In the genomic region with DNA sequence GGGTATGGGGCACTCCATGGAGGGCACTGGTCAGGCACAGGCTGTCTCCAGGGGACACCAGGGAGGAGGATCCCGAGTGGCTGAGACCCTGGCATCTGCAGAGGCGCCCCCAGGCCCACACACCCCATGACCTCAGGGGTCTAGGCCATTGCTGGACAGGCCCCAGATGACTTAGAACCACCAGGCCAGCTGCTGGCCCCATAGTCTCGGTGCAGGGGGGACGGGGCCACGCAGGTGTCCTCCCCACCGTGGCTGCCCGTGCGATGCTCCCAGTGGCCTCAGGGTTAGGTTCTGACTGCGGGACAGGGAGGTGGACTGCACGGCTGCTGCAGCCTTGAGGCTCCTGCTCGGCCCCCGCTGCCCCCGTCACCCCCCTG, we compare ENCODE assay signal across 17 cellular contexts. TPM values are rescaled to one million over a fixed set of nuclear protein-coding genes. Genes with fewer than 3 reads are reported as not detected.
A peak's percentile ranks its signal among the peaks of the same experiment; 100 is the strongest.
DNase-seq lines count a peak whose midpoint lies in the region; ATAC-seq and TF ChIP-seq lines count a peak whose summit lies in the region.
"Had no signal": no experiment of that assay in that cellular context is flagged by ENCODE, and none has a peak within 500 bp of the region (broad histone marks: within the 10 kb centered on the region; RNA-seq: fewer than 3 reads in every experiment).

No MANE protein-coding gene starts in this region.

- no peak overlapping the region for H3K4me2 ChIP-seq in osteoblast (ENCODE audit: insufficient read depth, low read length)
- H3K4me2 ChIP-seq: A549; BLaER1 treated with 17β-estradiol and CSF1 and Interleukin-3, amounts not matched to agents 10 nM and 100 nM; GM23338 had no signal

- intact Hi-C loops in Right ventricle myocardium superior (cut with DNase I) (no loop called here), right cardiac atrium (cut with DNase I) (no loop called here), tibial artery (cut with DNase I; ENCODE audit: low total_unique reads) (no loop called here)

- no peaks in the 10 kb centered on the region for H3K27me3 ChIP-seq in right atrium auricular region
- no peaks in the 10 kb centered on the region for H3K27me3 ChIP-seq in right cardiac atrium (ENCODE audit: control insufficient read depth, insufficient read depth)
- H3K27me3 ChIP-seq in osteoblast (ENCODE audit: insufficient read depth, low read length), result no peaks in the 10 kb centered on the region
- H3K27me3 ChIP-seq in tibial artery, result no peaks in the 10 kb centered on the region

- 91% methylated on average over 13 of the region's 13 CpGs for WGBS in right cardiac atrium

- TF ChIP-seq CTCF in right atrium auricular region (IDR thresholded peaks at IDR 0.05) (no peak), osteoblast (IDR thresholded peaks at IDR 0.05; ENCODE audit: extremely low read depth, low read depth, low read length) (no peak), tibial artery (IDR thresholded peaks at IDR 0.05) (no peak)

- H3K4me1 ChIP-seq in right atrium auricular region (no peaks in the 10 kb centered on the region), right cardiac atrium (ENCODE audit: control insufficient read depth, insufficient read depth, low read length) (no peaks in the 10 kb centered on the region), osteoblast (ENCODE audit: insufficient read depth, low read length) (no peaks in the 10 kb centered on the region), tibial artery (no peaks in the 10 kb centered on the region)
- H3K4me1 ChIP-seq: A549 had no signal

- H4K20me1 ChIP-seq in osteoblast (ENCODE audit: insufficient read depth, low read length), result no peaks in the 10 kb centered on the region

- peak; percentile 31 for DNase-seq in Right ventricle myocardium superior
- no peak for DNase-seq in right atrium auricular region (ENCODE audit: low spot score)
- DNase-seq in right cardiac atrium, result peak in 2 of 3 donors; percentile 32 to 43
- DNase-seq in osteoblast (ENCODE audit: insufficient read length, low spot score, missing footprints), result peak; percentile 84
- DNase-seq in tibial artery, result peak; percentile 4 to 57
- DNase-seq: HCEC 1CT, MM.1S, NCI-H1105, NCI-H2081, NCI-H774, SHP77 treated with DMSO at 0.1 percent for 48 hours had no signal

- H3K27ac ChIP-seq in right atrium auricular region, result no peak overlapping the region
- no peak overlapping the region for H3K27ac ChIP-seq in right cardiac atrium (ENCODE audit: low read length)
- no peak overlapping the region for H3K27ac ChIP-seq in osteoblast (ENCODE audit: low read depth, low read length)
- no peak overlapping the region for H3K27ac ChIP-seq in tibial artery
- H3K27ac ChIP-seq: A549; BLaER1 treated with 17β-estradiol and CSF1 and Interleukin-3, amounts not matched to agents 10 nM and 100 nM had no signal

- ATAC-seq in Right ventricle myocardium superior (ENCODE audit: poor library complexity) (no peak), right cardiac atrium (no peak), GM18870 (IDR thresholded peaks at IDR 0.05; ENCODE audit: unreplicated experiment) (no peak), GM21529 (IDR thresholded peaks at IDR 0.05; ENCODE audit: unreplicated experiment) (no peak), HG03175 (IDR thresholded peaks at IDR 0.05; ENCODE audit: unreplicated experiment) (no peak)
- ATAC-seq: A549 had no signal

- H3K79me2 ChIP-seq in osteoblast (ENCODE audit: insufficient read depth, low read length), result no peaks in the 10 kb centered on the region

- H3K9me3 ChIP-seq in right atrium auricular region (no peaks in the 10 kb centered on the region), right cardiac atrium (ENCODE audit: control insufficient read depth, low read length) (no peaks in the 10 kb centered on the region), osteoblast (ENCODE audit: low read depth, low read length) (no peaks in the 10 kb centered on the region), tibial artery (no peaks in the 10 kb centered on the region)
- H3K9me3 ChIP-seq: A549; BLaER1 treated with 17β-estradiol and CSF1 and Interleukin-3, amounts not matched to agents 10 nM and 100 nM had no signal

- H3K36me3 ChIP-seq in right atrium auricular region (no peaks in the 10 kb centered on the region), osteoblast (ENCODE audit: insufficient read depth, low read length) (no peaks in the 10 kb centered on the region), tibial artery (no peaks in the 10 kb centered on the region)
- H3K36me3 ChIP-seq: BLaER1 treated with 17β-estradiol and CSF1 and Interleukin-3, amounts not matched to agents 10 nM and 100 nM had no signal

- no peak overlapping the region for H3K4me3 ChIP-seq in right atrium auricular region
- no peak overlapping the region for H3K4me3 ChIP-seq in right cardiac atrium (ENCODE audit: low read length)
- no peak overlapping the region for H3K4me3 ChIP-seq in osteoblast (ENCODE audit: insufficient read depth, low read length)
- no peak overlapping the region for H3K4me3 ChIP-seq in tibial artery
- H3K4me3 ChIP-seq: A549; BLaER1 treated with 17β-estradiol and CSF1 and Interleukin-3, amounts not matched to agents 10 nM and 100 nM; GM23338 had no signal

- no peak overlapping the region for H2AFZ ChIP-seq in osteoblast (ENCODE audit: low read length)
- H2AFZ ChIP-seq: GM23338 had no signal

RNA-seq across cellular contexts. Expression of gene MORN1, which starts 44.0 kb away (rescaled TPM):
- total RNA-seq in Right ventricle myocardium superior (5.0 TPM), right atrium auricular region (1 to 10 TPM; 2.2 to 3.8 TPM), right cardiac atrium (1 to 10 TPM; 3.2 to 5.1 (median 4.2) TPM), osteoblast (12.4 and 13.4 TPM in 2 replicates)
- polyA plus RNA-seq in right cardiac atrium, result 4.1 TPM

RNA-seq across cellular contexts. Expression of gene RER1, which starts 44.2 kb away (rescaled TPM):
- total RNA-seq in Right ventricle myocardium superior (81.8 TPM), right atrium auricular region (10 to 100 TPM; 38.8 to 47.2 TPM), right cardiac atrium (10 to 100 TPM; 83.6 to 93.9 (median 89.6) TPM), osteoblast (77.8 and 95.2 TPM in 2 replicates)
- polyA plus RNA-seq in right cardiac atrium, result 50.3 TPM
